ENCODE assay signal across 3 cellular contexts in genomic region chr12:131842169-131842568, GRCh38.
"Had no signal": no experiment of that assay in that cellular context is flagged by ENCODE, and none has a peak within 500 bp of the region (broad histone marks: within the 10 kb centered on the region; RNA-seq: fewer than 3 reads in every experiment).

No MANE protein-coding gene starts in this region.

- ATAC-seq: GM12878 had no signal

- H3K4me3 ChIP-seq: GM12878 had no signal

- DNase-seq: GDM1, GF-D8 had no signal
